Comparison of ENCODE assay signal across 11 cellular contexts in genomic region chr10:50431118-50431517, GRCh38.
DNase-seq lines count a peak whose midpoint lies in the region; ATAC-seq and TF ChIP-seq lines count a peak whose summit lies in the region.
"Had no signal": no experiment of that assay in that cellular context is flagged by ENCODE, and none has a peak within 500 bp of the region (broad histone marks: within the 10 kb centered on the region; RNA-seq: fewer than 3 reads in every experiment).

No MANE protein-coding gene starts in this region.

- H3K27me3 Mint-ChIP-seq in CD8-positive, alpha-beta T cell (ENCODE audit: low read depth): no peaks in the 10 kb centered on the region

- TF ChIP-seq POLR2A in NB4 (IDR thresholded peaks at IDR 0.05; ENCODE audit: extremely low read depth, insufficient read length) (no peak), GM18505 (IDR thresholded peaks at IDR 0.05; ENCODE audit: borderline replicate concordance, extremely low read depth, insufficient read depth, insufficient read length) (no peak)

- no peaks in the 10 kb centered on the region for H3K9me3 Mint-ChIP-seq in CD8-positive, alpha-beta T cell

- POLR2A ChIA-PET in CD8-positive, alpha-beta T cell (lab: Charles Lee): interaction anchor here (1.3 kb wide), 1 partner anchor 55 kb away, joined by 3 read pairs; no protein-coding TSS in a partner anchor
- POLR2A ChIA-PET in RWPE1 (lab: Yijun Ruan, JAX; ENCODE audit: low non-redundant PET): no interaction called here

- TF ChIP-seq CTCF in CD8-positive, alpha-beta T cell (IDR thresholded peaks at IDR 0.05): no peak
- TF ChIP-seq CTCF in NB4 (IDR thresholded peaks at IDR 0.05; ENCODE audit: low read depth, low read length) (no peak), dorsolateral prefrontal cortex (IDR thresholded peaks at IDR 0.05 in 54 of 56, conservative IDR thresholded peaks at IDR 0.05 in 2 of 56; ENCODE audit: low read depth in 1 of 56, partially characterized antibody in 56 of 56) (no peak), RWPE1 (conservative IDR thresholded peaks at IDR 0.05; ENCODE audit: low read depth) (no peak)

- peaks cover 33% of the 10 kb centered on the region for H3K36me3 Mint-ChIP-seq in CD8-positive, alpha-beta T cell

- peaks cover 30% of the 10 kb centered on the region for H3K4me1 Mint-ChIP-seq in CD8-positive, alpha-beta T cell (ENCODE audit: low read depth)

- no peaks in the 10 kb centered on the region for H3K4me1 ChIP-seq in CD8-positive, alpha-beta T cell (ENCODE audit: insufficient read depth, low read length)

- H3K4me3 ChIP-seq in CD8-positive, alpha-beta T cell (ENCODE audit: low read depth, low read length): no peak overlapping the region
- H3K4me3 ChIP-seq in NB4 (ENCODE audit: low read depth, low read length): no peak overlapping the region
- H3K4me3 ChIP-seq in dorsolateral prefrontal cortex: peak overlapping the region in 33 of 59 donors; percentile 0 to 51 (median 20)
- H3K4me3 ChIP-seq: ovary had no signal

- H3K27ac Mint-ChIP-seq in CD8-positive, alpha-beta T cell: no peak overlapping the region

- intact Hi-C loops in CD8-positive, alpha-beta T cell (cut with DNase I, micrococcal nuclease): loop anchor here in 1 of 2 experiments (2.0 kb wide), 1 partner anchor 22 kb away; no protein-coding TSS in a partner anchor
- intact Hi-C loops in dorsolateral prefrontal cortex (cut with DNase I): no loop called here

- no peaks in the 10 kb centered on the region for H3K27me3 ChIP-seq in CD8-positive, alpha-beta T cell (ENCODE audit: insufficient read depth, low read length)
- no peaks in the 10 kb centered on the region for H3K27me3 ChIP-seq in dorsolateral prefrontal cortex
- H3K27me3 ChIP-seq: ovary had no signal

- H3K36me3 ChIP-seq in CD8-positive, alpha-beta T cell (ENCODE audit: insufficient read depth, low read length): no peaks in the 10 kb centered on the region
- H3K36me3 ChIP-seq: ovary had no signal

- no peaks in the 10 kb centered on the region for H3K9me3 ChIP-seq in CD8-positive, alpha-beta T cell (ENCODE audit: low read length)
- H3K9me3 ChIP-seq: ovary had no signal

- H3K4me3 Mint-ChIP-seq in CD8-positive, alpha-beta T cell: peak overlapping the region; percentile 20

- no peak overlapping the region for H3K27ac ChIP-seq in CD8-positive, alpha-beta T cell (ENCODE audit: low read depth, low read length)
- H3K27ac ChIP-seq in dorsolateral prefrontal cortex: peak overlapping the region in 56 of 59 donors; percentile 12 to 87 (median 74)
- no peak overlapping the region for H3K27ac ChIP-seq in RWPE1

- ATAC-seq in CD8-positive, alpha-beta T cell: no peak
- no peak for ATAC-seq in GM21381 (IDR thresholded peaks at IDR 0.05; ENCODE audit: unreplicated experiment)
- ATAC-seq in esophagus mucosa: no peak
- no peak for ATAC-seq in GM18505 (IDR thresholded peaks at IDR 0.05; ENCODE audit: unreplicated experiment)

- CTCF ChIA-PET in CD8-positive, alpha-beta T cell (lab: Charles Lee): no interaction called here
- CTCF ChIA-PET in RWPE1 (lab: Yijun Ruan, JAX): no interaction called here

- DNase-seq in CD8-positive, alpha-beta T cell: no peak
- DNase-seq in NB4 (ENCODE audit: low read depth) (peak; percentile 39), dorsolateral prefrontal cortex (no peak), pons (ENCODE audit: low spot score) (peak; percentile 82), RWPE1 (ENCODE audit: low spot score) (no peak)
- DNase-seq: activated CD4-positive, CD25-positive, alpha-beta regulatory T cell treated with anti-CD3 and anti-CD28 coated beads, Interleukin-2, amount 50 U/mL, for 72 hours; NCI-H146; ovary had no signal

Comparison
In these comparisons a context has a peak if more than half of its experiments do, and no peak if none do; other contexts are left out.
1. DNase-seq: peak in NB4 (single experiment) and pons (single experiment); none in CD8-positive, alpha-beta T cell (0 of 7), dorsolateral prefrontal cortex (0 of 10) and RWPE1 (single experiment).
2. H3K27ac ChIP-seq: peak in dorsolateral prefrontal cortex (56 of 59); none in CD8-positive, alpha-beta T cell (single experiment) and RWPE1 (single experiment).
3. H3K4me3 ChIP-seq: peak in dorsolateral prefrontal cortex (33 of 59); none in CD8-positive, alpha-beta T cell (single experiment) and NB4 (single experiment).